ENCODE assay signal across 1 cellular context in genomic region chr15:40338041-40338657, GRCh38.
TF ChIP-seq lines count a peak whose summit lies in the region.

No MANE protein-coding gene starts in this region.

TF ChIP-seq in SK-N-SH, 30 proteins besides CTCF, POLR2A, EP300 and RAD21 (continued from another document):
- TF ChIP-seq, protein P1, sequence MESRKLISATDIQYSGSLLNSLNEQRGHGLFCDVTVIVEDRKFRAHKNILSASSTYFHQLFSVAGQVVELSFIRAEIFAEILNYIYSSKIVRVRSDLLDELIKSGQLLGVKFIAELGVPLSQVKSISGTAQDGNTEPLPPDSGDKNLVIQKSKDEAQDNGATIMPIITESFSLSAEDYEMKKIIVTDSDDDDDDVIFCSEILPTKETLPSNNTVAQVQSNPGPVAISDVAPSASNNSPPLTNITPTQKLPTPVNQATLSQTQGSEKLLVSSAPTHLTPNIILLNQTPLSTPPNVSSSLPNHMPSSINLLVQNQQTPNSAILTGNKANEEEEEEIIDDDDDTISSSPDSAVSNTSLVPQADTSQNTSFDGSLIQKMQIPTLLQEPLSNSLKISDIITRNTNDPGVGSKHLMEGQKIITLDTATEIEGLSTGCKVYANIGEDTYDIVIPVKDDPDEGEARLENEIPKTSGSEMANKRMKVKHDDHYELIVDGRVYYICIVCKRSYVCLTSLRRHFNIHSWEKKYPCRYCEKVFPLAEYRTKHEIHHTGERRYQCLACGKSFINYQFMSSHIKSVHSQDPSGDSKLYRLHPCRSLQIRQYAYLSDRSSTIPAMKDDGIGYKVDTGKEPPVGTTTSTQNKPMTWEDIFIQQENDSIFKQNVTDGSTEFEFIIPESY (IDR thresholded peaks at IDR 0.05; ENCODE audit: borderline replicate concordance, low read depth): no peak
- TF ChIP-seq USF2 (IDR thresholded peaks at IDR 0.05; ENCODE audit: borderline replicate concordance, low read depth, low read length) (no peak), GABPA (IDR thresholded peaks at IDR 0.05; ENCODE audit: low read depth) (no peak), TEAD4 (IDR thresholded peaks at IDR 0.05; ENCODE audit: borderline replicate concordance, insufficient read depth) (no peak), RXRA (IDR thresholded peaks at IDR 0.05; ENCODE audit: borderline replicate concordance, low read depth) (no peak)
- TF ChIP-seq, protein P2, sequence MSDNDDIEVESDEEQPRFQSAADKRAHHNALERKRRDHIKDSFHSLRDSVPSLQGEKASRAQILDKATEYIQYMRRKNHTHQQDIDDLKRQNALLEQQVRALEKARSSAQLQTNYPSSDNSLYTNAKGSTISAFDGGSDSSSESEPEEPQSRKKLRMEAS (IDR thresholded peaks at IDR 0.05; ENCODE audit: low read depth): peak; percentile 15; the same call in 1 of the 2 replicates
